ENCODE assay signal across 8 cellular contexts in the genomic region with DNA sequence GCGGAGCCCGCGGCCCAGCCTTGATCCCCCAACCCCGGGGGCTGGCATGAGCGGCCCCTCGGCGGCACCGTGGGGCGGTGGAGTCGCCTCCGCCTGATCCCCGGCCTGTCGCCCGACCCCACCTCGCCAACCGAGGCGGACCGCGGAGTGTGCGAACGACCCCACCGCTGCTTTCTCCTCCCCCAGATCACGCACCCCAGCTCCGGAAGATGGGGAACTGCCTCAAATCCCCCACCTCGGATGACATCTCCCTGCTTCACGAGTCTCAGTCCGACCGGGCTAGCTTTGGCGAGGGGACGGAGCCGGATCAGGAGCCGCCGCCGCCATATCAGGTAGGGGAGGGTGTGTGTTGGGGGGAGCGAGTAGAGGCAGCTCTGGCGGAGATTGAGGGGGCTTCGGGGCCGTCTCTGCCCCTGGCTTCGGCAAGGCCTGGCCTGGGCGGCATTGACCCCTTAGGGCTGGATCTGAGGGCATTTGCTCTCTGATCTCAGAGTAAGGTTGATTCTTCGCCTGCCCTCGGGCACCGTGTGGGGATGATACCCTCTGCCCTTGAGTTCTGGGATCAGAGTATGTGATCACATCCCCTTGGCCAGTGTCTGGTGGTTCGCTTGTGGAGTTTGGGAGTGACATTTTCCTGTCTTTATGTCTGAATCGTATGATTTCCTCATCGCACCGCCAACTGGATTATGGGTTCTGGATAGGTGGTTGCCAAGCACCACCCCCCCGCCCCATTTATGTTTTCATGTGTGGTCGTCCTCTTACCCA. TPM values are rescaled to one million over a fixed set of nuclear protein-coding genes. Genes with fewer than 3 reads are reported as not detected.
DNase-seq lines count a peak whose midpoint lies in the region; ATAC-seq and TF ChIP-seq lines count a peak whose summit lies in the region.

No MANE protein-coding gene starts in this region.

- peaks cover 15% of the 10 kb centered on the region for H3K4me1 ChIP-seq in SJCRH30
- H3K4me1 ChIP-seq in right atrium auricular region = peaks cover 0 to 45% of the 10 kb centered on the region in 2 donors

- no peaks in the 10 kb centered on the region for H3K9me3 ChIP-seq in SJCRH30 (replicated peaks)
- no peaks in the 10 kb centered on the region for H3K9me3 ChIP-seq in right atrium auricular region

- peak; percentile 30 for ATAC-seq in GM19351 (IDR thresholded peaks at IDR 0.05; ENCODE audit: unreplicated experiment)
- ATAC-seq in HG03460 (IDR thresholded peaks at IDR 0.05; ENCODE audit: unreplicated experiment) = peak; percentile 23

- H3K36me3 ChIP-seq in SJCRH30 (peaks cover 7% of the 10 kb centered on the region), right atrium auricular region (no peaks in the 10 kb centered on the region)

- H3K27ac ChIP-seq in SJCRH30 = peak overlapping the region; percentile 95
- peak overlapping the region; percentile 98 for H3K27ac ChIP-seq in right atrium auricular region

- TF ChIP-seq CTCF in right atrium auricular region (IDR thresholded peaks at IDR 0.05) = no peak

- peak; percentile 11 for DNase-seq in AG08395 (ENCODE audit: low spot score)
- DNase-seq in SJCRH30 = peak; percentile 59 to 62
- DNase-seq in amniotic epithelial cell (ENCODE audit: low read depth) = peak; percentile 35
- DNase-seq in right atrium auricular region (ENCODE audit: low spot score) = peak; percentile 66
- peak; percentile 39 for DNase-seq in putamen (ENCODE audit: low spot score)
- no peak for DNase-seq in SKM-1 (lab: John Stamatoyannopoulos, UW; ENCODE audit: unreplicated experiment)

- peak overlapping the region; percentile 98 for H3K4me3 ChIP-seq in SJCRH30
- H3K4me3 ChIP-seq in right atrium auricular region = peak overlapping the region; percentile 98 to 99

- no peaks in the 10 kb centered on the region for H3K27me3 ChIP-seq in SJCRH30
- no peaks in the 10 kb centered on the region for H3K27me3 ChIP-seq in right atrium auricular region

RNA-seq across cellular contexts. Expression of gene RNF11, which starts 0.7 kb away (rescaled TPM):
- 145 and 160 TPM in 2 replicates for total RNA-seq in SJCRH30 (2014; rRNA removed; shearing (Covaris generic))
- total RNA-seq in right atrium auricular region = 100 to 1,000 TPM in 1 of 2 donors, 10 to 100 TPM in 1; 87.2 to 103 TPM
